1 cellular context compared by ENCODE assay signal in the genomic region with DNA sequence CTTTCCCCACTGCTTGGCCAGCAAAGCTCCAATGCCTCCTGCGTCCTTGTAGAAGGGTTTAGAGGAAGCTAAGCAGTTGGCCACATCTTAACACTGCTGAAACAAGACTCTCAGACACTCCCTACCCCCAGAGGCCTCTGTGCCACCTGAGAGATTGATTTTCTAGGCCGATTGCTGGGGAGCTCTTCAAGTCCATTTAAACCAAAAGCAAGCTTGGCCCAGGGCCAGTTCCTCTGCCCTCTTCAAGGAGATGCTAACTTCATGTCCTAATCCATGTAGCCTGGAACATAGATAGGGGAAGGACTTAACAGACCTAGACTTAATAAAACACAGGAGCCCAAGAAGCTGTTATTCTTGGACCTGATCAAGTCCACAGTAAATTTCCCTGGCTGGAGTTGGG.
TF ChIP-seq lines count a peak whose summit lies in the region.

No MANE protein-coding gene starts in this region.

TF ChIP-seq in WTC11, 78 proteins besides CTCF, POLR2A, EP300 and RAD21 (continued from another document):
- TF ChIP-seq ATF6 (CRISPR knock-in tag; IDR thresholded peaks at IDR 0.05) = no peak
- TF ChIP-seq CREM (CRISPR knock-in tag; IDR thresholded peaks at IDR 0.05) = no peak
- no peak for TF ChIP-seq ZNF121 (CRISPR knock-in tag; IDR thresholded peaks at IDR 0.05)
- no peak for TF ChIP-seq NR1H2 (CRISPR knock-in tag; IDR thresholded peaks at IDR 0.05)
- TF ChIP-seq JAZF1 (CRISPR knock-in tag; IDR thresholded peaks at IDR 0.05) = no peak
